In the genomic region with DNA sequence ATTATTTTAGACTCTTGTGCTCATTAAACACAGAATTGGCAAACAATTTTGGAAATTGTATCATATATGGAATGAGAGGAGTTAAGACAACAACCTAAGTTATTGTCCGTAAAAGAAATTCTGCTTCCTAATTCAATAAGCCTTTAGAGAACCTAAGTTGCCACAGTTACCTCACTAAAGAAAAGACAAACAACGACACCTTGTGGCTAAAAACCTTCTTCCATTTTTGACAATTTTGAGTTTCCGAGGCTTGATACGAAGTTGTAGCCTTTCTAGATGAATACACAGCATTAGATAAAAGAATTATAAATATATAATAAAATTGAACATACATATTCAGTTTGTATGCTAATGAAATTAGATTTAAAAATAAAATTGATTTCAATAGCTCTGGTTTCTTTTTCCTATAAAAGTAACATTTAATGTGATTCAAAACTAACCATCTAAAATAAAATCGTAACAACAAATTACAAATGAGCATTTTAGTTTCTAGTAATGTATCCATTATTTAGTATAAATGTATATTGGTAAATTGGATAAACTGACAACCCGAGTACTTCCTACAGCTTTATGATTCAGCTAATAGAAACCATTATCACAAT, we compare ENCODE assay signal across 8 cellular contexts.
DNase-seq lines count a peak whose midpoint lies in the region; ATAC-seq, FAIRE-seq and TF ChIP-seq lines count a peak whose summit lies in the region.

No MANE protein-coding gene starts in this region.

- TF ChIP-seq EP300 in A549 (IDR thresholded peaks at IDR 0.05): no peak

- peaks cover 2% of the 10 kb centered on the region; the same call in 1 of the 3 replicates for H3K9me3 ChIP-seq in A549

- TF ChIP-seq CTCF in A549 (IDR thresholded peaks at IDR 0.05) (peak; percentile 69), GM13976 (IDR thresholded peaks at IDR 0.05; ENCODE audit: borderline replicate concordance, control extremely low read depth, extremely low read depth, insufficient read depth, missing control alignments) (peak; percentile 32)

- FAIRE-seq in A549 (lab: Jason Lieb, UNC) (no peak), RCC 7860 (lab: Jason Lieb, UNC) (peak; percentile 79)

- H3K4me1 Mint-ChIP-seq in activated naive CD4-positive, alpha-beta T cell treated with anti-CD3 and anti-CD28 coated beads for 36 hours (ENCODE audit: low read depth): no peaks in the 10 kb centered on the region

- H3K27ac ChIP-seq in A549: peak overlapping the region in 1 of 2 experiments; percentile 65; a peak in 5 of 6 replicates

- intact Hi-C loops in activated naive CD4-positive, alpha-beta T cell treated with anti-CD3 and anti-CD28 coated beads for 36 hours (cut with micrococcal nuclease): loop anchor here (2.0 kb wide), 2 partner anchors 772 to 1172 kb away; no protein-coding TSS in a partner anchor
- intact Hi-C loops in left colon (cut with DNase I, micrococcal nuclease): loop anchor here in 1 of 2 donors (5.0 kb wide), 1 partner anchor 770 kb away; no protein-coding TSS in a partner anchor

- no peak overlapping the region for H3K27ac Mint-ChIP-seq in activated naive CD4-positive, alpha-beta T cell treated with anti-CD3 and anti-CD28 coated beads for 36 hours

- DNase-seq in A549 (ENCODE audit: low read depth in 1 of 2, low spot score in 1 of 2): peak; percentile 26 to 74
- peak; percentile 41 for DNase-seq in GM13976 (ENCODE audit: low spot score)
- DNase-seq in HPDE6-E6E7 (ENCODE audit: extremely low spot score): peak; percentile 15
- DNase-seq in RCC 7860 (ENCODE audit: low spot score): peak; percentile 36
- peak; percentile 29 for DNase-seq in fibroblast of gingiva (ENCODE audit: low read depth)
- DNase-seq in retina: peak; percentile 39
- DNase-seq in activated naive CD4-positive, alpha-beta T cell treated with anti-CD3 and anti-CD28 coated beads for 36 hours: no peak
- no peak for DNase-seq in left colon

- TF ChIP-seq RAD21 in A549 (conservative IDR thresholded peaks at IDR 0.05 in 1 of 2, IDR thresholded peaks at IDR 0.05 in 1 of 2): peak; percentile 70 to 88

- no peak for TF ChIP-seq POLR2A in A549 (IDR thresholded peaks at IDR 0.05; ENCODE audit: low read length)

- H3K4me3 Mint-ChIP-seq in activated naive CD4-positive, alpha-beta T cell treated with anti-CD3 and anti-CD28 coated beads for 36 hours: no peak overlapping the region

- no peaks in the 10 kb centered on the region for H3K27me3 Mint-ChIP-seq in activated naive CD4-positive, alpha-beta T cell treated with anti-CD3 and anti-CD28 coated beads for 36 hours (ENCODE audit: low read depth)

- CTCF ChIA-PET in A549 (lab: Yijun Ruan, JAX): interaction anchor here (0.6 to 2.1 kb wide), 8 partner anchors 10 to 905 kb away, joined by 3 to 8 read pairs (median 5); no protein-coding TSS in a partner anchor
- CTCF ChIA-PET in activated naive CD4-positive, alpha-beta T cell treated with anti-CD3 and anti-CD28 coated beads for 36 hours (lab: Charles Lee): interaction anchor here (0.6 to 1.0 kb wide), 2 partner anchors 146 to 773 kb away, joined by 4 to 5 read pairs; no protein-coding TSS in a partner anchor

- H3K36me3 Mint-ChIP-seq in activated naive CD4-positive, alpha-beta T cell treated with anti-CD3 and anti-CD28 coated beads for 36 hours (ENCODE audit: low read depth): no peaks in the 10 kb centered on the region

- peak overlapping the region; percentile 38 for H3K4me2 ChIP-seq in A549

- in situ Hi-C loops in GM13976 (cut with MboI; ENCODE audit: low sequenced_read_pairs, unreplicated experiment): no loop called here

- ATAC-seq in A549: peak; percentile 47 to 56; a peak in 5 of 6 replicates
- no peak for ATAC-seq in left colon

- 25% methylated on average over 6 of the region's 6 CpGs for WGBS in A549 (ENCODE audit: missing lambda C conversion rate)

- no peak overlapping the region for H3K4me3 ChIP-seq in A549

- POLR2A ChIA-PET in A549 (lab: Yijun Ruan, JAX): no interaction called here

- H3K4me1 ChIP-seq in A549: peaks cover 18% of the 10 kb centered on the region

- H3K9me3 Mint-ChIP-seq in activated naive CD4-positive, alpha-beta T cell treated with anti-CD3 and anti-CD28 coated beads for 36 hours: no peaks in the 10 kb centered on the region

TF ChIP-seq in A549, 52 proteins besides CTCF, POLR2A, EP300 and RAD21:
- TF ChIP-seq ZSCAN20 (CRISPR knock-in tag; IDR thresholded peaks at IDR 0.05): no peak
- TF ChIP-seq SMC3 (IDR thresholded peaks at IDR 0.05): peak; percentile 80
TF ChIP-seq in A549: peak in this region for 1.

Comparison
In these comparisons a context has a peak if more than half of its experiments do, and no peak if none do; other contexts are left out.
1. DNase-seq: peak in A549 (2 of 2), GM13976 (single experiment), HPDE6-E6E7 (single experiment), RCC 7860 (single experiment), fibroblast of gingiva (single experiment) and retina (single experiment); none in activated naive CD4-positive, alpha-beta T cell treated with anti-CD3 and anti-CD28 coated beads for 36 hours (single experiment) and left colon (0 of 2).